1 cellular context compared by ENCODE assay signal in genomic region chr2:25362564-25363145, GRCh38.
TF ChIP-seq lines count a peak whose summit lies in the region.

No MANE protein-coding gene starts in this region.

TF ChIP-seq in GM12878, 131 proteins besides CTCF, POLR2A, EP300 and RAD21 (continued from another document and continues in another):
- no peak for TF ChIP-seq ZNF592 (IDR thresholded peaks at IDR 0.05)
- TF ChIP-seq NR2C2 (IDR thresholded peaks at IDR 0.05; ENCODE audit: borderline replicate concordance, control insufficient read depth, insufficient read length, low read depth), result no peak
- TF ChIP-seq SKIL (IDR thresholded peaks at IDR 0.05; ENCODE audit: low read depth, poor library complexity, severe bottlenecking), result peak; percentile 18
- no peak; the same call in 1 of the 2 replicates for TF ChIP-seq PKNOX1 (IDR thresholded peaks at IDR 0.05)
- no peak for TF ChIP-seq BRCA1 (IDR thresholded peaks at IDR 0.05; ENCODE audit: low read depth, low read length)
- no peak for TF ChIP-seq IRF3 (IDR thresholded peaks at IDR 0.05)
- TF ChIP-seq SP1 (IDR thresholded peaks at IDR 0.05; ENCODE audit: low read depth, low read length), result peak; percentile 80
- no peak for TF ChIP-seq POLR2AphosphoS2 (IDR thresholded peaks at IDR 0.05; ENCODE audit: low read depth, low read length)
- no peak; the same call in 1 of the 2 replicates for TF ChIP-seq ASH2L (IDR thresholded peaks at IDR 0.05; ENCODE audit: borderline replicate concordance, low read depth)
- TF ChIP-seq IRF4 (IDR thresholded peaks at IDR 0.05; ENCODE audit: low read depth, low read length), result peak; percentile 75
- TF ChIP-seq ZNF384 (IDR thresholded peaks at IDR 0.05; ENCODE audit: borderline replicate concordance, low read depth, low read length), result no peak
- TF ChIP-seq TCF3 (IDR thresholded peaks at IDR 0.05; ENCODE audit: borderline replicate concordance, insufficient read depth, low read depth, low read length), result no peak
- TF ChIP-seq ATF2 (IDR thresholded peaks at IDR 0.05; ENCODE audit: low read length), result peak; percentile 66; the same call in 1 of the 2 replicates
- no peak for TF ChIP-seq E2F4 (IDR thresholded peaks at IDR 0.05; ENCODE audit: low read depth, low read length)
- no peak for TF ChIP-seq TBL1XR1 (IDR thresholded peaks at IDR 0.05; ENCODE audit: low read depth, low read length)
- no peak for TF ChIP-seq SREBF2 (IDR thresholded peaks at IDR 0.05; ENCODE audit: low read length)
- 0 out of 2 replicates have a peak, but pooled peaks have one; percentile 67 for TF ChIP-seq GATAD2B (conservative IDR thresholded peaks at IDR 0.05; ENCODE audit: low read depth)
- no peak for TF ChIP-seq TARDBP (IDR thresholded peaks at IDR 0.05; ENCODE audit: borderline replicate concordance)
- peak; percentile 59 for TF ChIP-seq E2F8 (IDR thresholded peaks at IDR 0.05; ENCODE audit: low read depth, partially characterized antibody)
- no peak for TF ChIP-seq YBX1 (IDR thresholded peaks at IDR 0.05)
- TF ChIP-seq ESRRA (IDR thresholded peaks at IDR 0.05; ENCODE audit: low read length), result no peak
- peak; percentile 98 for TF ChIP-seq NBN (IDR thresholded peaks at IDR 0.05)
- peak; percentile 53; the same call in 1 of the 2 replicates for TF ChIP-seq CBFB (IDR thresholded peaks at IDR 0.05; ENCODE audit: low read depth)
- TF ChIP-seq RBBP5 (conservative IDR thresholded peaks at IDR 0.05), result no peak
- TF ChIP-seq CUX1 (IDR thresholded peaks at IDR 0.05; ENCODE audit: insufficient replicate concordance, low read depth, low read length), result no peak
- no peak for TF ChIP-seq SREBF1 (IDR thresholded peaks at IDR 0.05; ENCODE audit: low read length)
- TF ChIP-seq TAF1 (IDR thresholded peaks at IDR 0.05; ENCODE audit: borderline replicate concordance, low read depth, low read length), result peak; percentile 72
- TF ChIP-seq ZNF207 (IDR thresholded peaks at IDR 0.05; ENCODE audit: borderline replicate concordance), result 0 out of 2 replicates have a peak, but pooled peaks have one; percentile 49
- TF ChIP-seq PAX8 (IDR thresholded peaks at IDR 0.05), result 0 out of 2 replicates have a peak, but pooled peaks have one; percentile 82
- TF ChIP-seq PML (IDR thresholded peaks at IDR 0.05; ENCODE audit: low read length), result peak; percentile 77; the same call in 1 of the 2 replicates
- TF ChIP-seq ZSCAN29 (IDR thresholded peaks at IDR 0.05), result no peak
- TF ChIP-seq BCL3 (IDR thresholded peaks at IDR 0.05; ENCODE audit: borderline replicate concordance, insufficient read depth, low read depth, low read length, poor library complexity, severe bottlenecking), result peak; percentile 78
- TF ChIP-seq PBX3 (IDR thresholded peaks at IDR 0.05; ENCODE audit: insufficient replicate concordance, low read depth, low read length), result no peak
- TF ChIP-seq SRF (IDR thresholded peaks at IDR 0.05; ENCODE audit: low read depth in 2 of 2, low read length in 2 of 2), result no peak
- TF ChIP-seq NRF1 (conservative IDR thresholded peaks at IDR 0.05; ENCODE audit: low read depth, low read length), result no peak
